24 cellular contexts compared by ENCODE assay signal in the genomic region with DNA sequence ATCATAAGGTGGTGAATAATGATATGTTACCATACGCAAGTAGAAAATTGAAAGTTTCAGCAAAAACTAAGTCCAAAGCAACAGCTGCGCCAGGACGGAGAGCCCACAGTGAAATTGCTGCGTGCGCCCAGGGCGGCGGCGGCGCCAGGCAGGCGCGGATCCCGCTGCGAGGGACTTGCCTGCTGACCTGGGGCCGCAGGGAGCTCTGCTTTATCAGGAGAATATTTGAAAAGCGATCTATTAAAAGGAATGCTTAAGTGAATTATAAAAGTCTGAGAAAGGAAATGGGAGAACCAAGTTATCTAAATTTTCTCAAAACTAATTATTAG.
DNase-seq lines count a peak whose midpoint lies in the region; ATAC-seq and TF ChIP-seq lines count a peak whose summit lies in the region.
"Had no signal": no experiment of that assay in that cellular context is flagged by ENCODE, and none has a peak within 500 bp of the region (broad histone marks: within the 10 kb centered on the region; RNA-seq: fewer than 3 reads in every experiment).

No MANE protein-coding gene starts in this region.

- H3K4me1 ChIP-seq in SJCRH30 (peaks cover 71% of the 10 kb centered on the region), left ventricle myocardium inferior (no peaks in the 10 kb centered on the region), trophoblast cell (ENCODE audit: control insufficient read depth in 1 of 2, insufficient read depth in 2 of 2, low read length in 2 of 2) (peaks cover 19 to 30% of the 10 kb centered on the region in 2 experiments), Peyer's patch (no peaks in the 10 kb centered on the region)
- H3K4me1 ChIP-seq: gastrocnemius medialis, parathyroid adenoma had no signal

- H3K79me2 ChIP-seq in trophoblast cell (ENCODE audit: control insufficient read depth, insufficient read depth, low read length, poor library complexity): peaks cover 5% of the 10 kb centered on the region
- H3K79me2 ChIP-seq: parathyroid adenoma had no signal

- no peak overlapping the region for H2AFZ ChIP-seq in trophoblast cell (ENCODE audit: insufficient read depth, low read length, poor library complexity)
- H2AFZ ChIP-seq: parathyroid adenoma had no signal

- POLR2A ChIA-PET in AG04450 (lab: Yijun Ruan, JAX): interaction anchor here (1.2 to 1.6 kb wide), 3 partner anchors 20 to 71 kb away, joined by 6 to 9 read pairs (median 6); no protein-coding TSS in a partner anchor

- DNase-seq in AG04450 (ENCODE audit: low read depth, low spot score) (no peak), SJCRH30 (peak; percentile 91 to 92), left ventricle myocardium inferior (no peak), trophoblast cell (no peak), Peyer's patch (no peak)
- no peak for DNase-seq in stimulated activated naive CD8-positive, alpha-beta T cell treated with anti-CD3 and anti-CD28 coated beads, Interleukin-15, amount 100 ng/mL, for 72 hours
- DNase-seq in effector CD8-positive, alpha-beta T cell (lab: John Stamatoyannopoulos, UW): no peak
- DNase-seq: activated CD4-positive, alpha-beta memory T cell treated with anti-CD3 and anti-CD28 coated beads for 36 hours; activated T-cell treated with anti-CD3 and anti-CD28 coated beads, Interleukin-2, amount 50 U/mL, for 72 hours; CD4-positive, alpha-beta T cell; dermis blood vessel endothelial cell; DMS79 treated with DMSO at 0.1 percent for 48 hours; gastrocnemius medialis; H9; KG1; NCI-H1092; NCI-H2081 treated with DMSO at 0.1 percent for 48 hours; NCI-H524 treated with DMSO at 0.1 percent for 48 hours; SHP77 treated with DMSO at 0.1 percent for 48 hours; T-helper 2 cell had no signal

- H3K4me2 ChIP-seq in trophoblast cell (ENCODE audit: low read length): no peak overlapping the region

- H4K12ac ChIP-seq in trophoblast cell (ENCODE audit: low read depth, low read length): no peak overlapping the region

- H3K27me3 ChIP-seq in AG04450 (ENCODE audit: control insufficient read depth, insufficient read depth, low read length) (no peaks in the 10 kb centered on the region), SJCRH30 (no peaks in the 10 kb centered on the region), left ventricle myocardium inferior (ENCODE audit: low read depth) (peaks cover 28% of the 10 kb centered on the region), trophoblast cell (ENCODE audit: insufficient read depth, low read length) (no peaks in the 10 kb centered on the region), Peyer's patch (no peaks in the 10 kb centered on the region)

- H3K4ac ChIP-seq in trophoblast cell (ENCODE audit: low read depth, low read length): no peak overlapping the region

- H3K23ac ChIP-seq in trophoblast cell (ENCODE audit: low read length): no peak overlapping the region

- TF ChIP-seq POLR2A in Peyer's patch (IDR thresholded peaks at IDR 0.05): no peak

- H3K4me3 Mint-ChIP-seq in stimulated activated naive CD8-positive, alpha-beta T cell treated with anti-CD3 and anti-CD28 coated beads, Interleukin-15, amount 100 ng/mL, for 72 hours: no peak overlapping the region
- H3K4me3 Mint-ChIP-seq: activated CD4-positive, alpha-beta memory T cell treated with anti-CD3 and anti-CD28 coated beads for 36 hours; activated T-cell treated with anti-CD3 and anti-CD28 coated beads, Interleukin-2, amount 50 U/mL, for 72 hours; brain; CD4-positive, alpha-beta T cell; H9 had no signal

- no peaks in the 10 kb centered on the region for H3K4me1 Mint-ChIP-seq in stimulated activated naive CD8-positive, alpha-beta T cell treated with anti-CD3 and anti-CD28 coated beads, Interleukin-15, amount 100 ng/mL, for 72 hours
- H3K4me1 Mint-ChIP-seq: H9 had no signal

- H3K9ac ChIP-seq in trophoblast cell (ENCODE audit: low read length): no peak overlapping the region
- H3K9ac ChIP-seq: parathyroid adenoma had no signal

- WGBS in trophoblast cell (ENCODE audit: extremely low coverage, insufficient coverage, insufficient read length): no CpG with 5 or more reads among the region's 15 CpGs

- peak overlapping the region; percentile 92 for H2BK120ac ChIP-seq in trophoblast cell (ENCODE audit: insufficient read depth, low read length, poor library complexity)

- peak overlapping the region; percentile 57 for H4K8ac ChIP-seq in trophoblast cell (ENCODE audit: low read depth, low read length)

- TF ChIP-seq CTCF in AG04450 (IDR thresholded peaks at IDR 0.05; ENCODE audit: low read depth, low read length): no peak
- no peak for TF ChIP-seq CTCF in left ventricle myocardium inferior (IDR thresholded peaks at IDR 0.05; ENCODE audit: borderline replicate concordance)
- no peak for TF ChIP-seq CTCF in Peyer's patch (IDR thresholded peaks at IDR 0.05)

- H3K27ac Mint-ChIP-seq in stimulated activated naive CD8-positive, alpha-beta T cell treated with anti-CD3 and anti-CD28 coated beads, Interleukin-15, amount 100 ng/mL, for 72 hours: no peak overlapping the region
- H3K27ac Mint-ChIP-seq: activated CD4-positive, alpha-beta memory T cell treated with anti-CD3 and anti-CD28 coated beads for 36 hours; activated T-cell treated with anti-CD3 and anti-CD28 coated beads, Interleukin-2, amount 50 U/mL, for 72 hours; CD4-positive, alpha-beta T cell; H9 had no signal

- H3K27ac ChIP-seq in AG04450 (ENCODE audit: low read depth, low read length): peak overlapping the region; percentile 99
- H3K27ac ChIP-seq in SJCRH30: peak overlapping the region; percentile 99
- peak overlapping the region; percentile 72 for H3K27ac ChIP-seq in left ventricle myocardium inferior (replicated peaks)
- H3K27ac ChIP-seq in trophoblast cell (ENCODE audit: low read depth, low read length): peak overlapping the region; percentile 66
- no peak overlapping the region for H3K27ac ChIP-seq in Peyer's patch
- H3K27ac ChIP-seq: gastrocnemius medialis, parathyroid adenoma had no signal

- H3K36me3 ChIP-seq in SJCRH30 (peaks cover 11% of the 10 kb centered on the region), left ventricle myocardium inferior (no peaks in the 10 kb centered on the region), trophoblast cell (ENCODE audit: control insufficient read depth in 1 of 2, insufficient read depth in 2 of 2, low read length in 2 of 2) (no peaks in the 10 kb centered on the region), Peyer's patch (no peaks in the 10 kb centered on the region)
- H3K36me3 ChIP-seq: gastrocnemius medialis had no signal

- no peak overlapping the region for H2AK5ac ChIP-seq in trophoblast cell (ENCODE audit: low read length)

- CTCF ChIA-PET in AG04450 (lab: Charles Lee): interaction anchor here (0.7 kb wide), 2 partner anchors 19 to 212 kb away, joined by 3 read pairs; no protein-coding TSS in a partner anchor

- no peaks in the 10 kb centered on the region for H3K9me3 Mint-ChIP-seq in stimulated activated naive CD8-positive, alpha-beta T cell treated with anti-CD3 and anti-CD28 coated beads, Interleukin-15, amount 100 ng/mL, for 72 hours
- H3K9me3 Mint-ChIP-seq: activated CD4-positive, alpha-beta memory T cell treated with anti-CD3 and anti-CD28 coated beads for 36 hours; activated naive CD4-positive, alpha-beta T cell treated with anti-CD3 and anti-CD28 coated beads, Interleukin-2, amount 50 U/mL, for 72 hours; activated T-cell treated with anti-CD3 and anti-CD28 coated beads, Interleukin-2, amount 50 U/mL, for 72 hours; brain; CD4-positive, alpha-beta T cell had no signal

- intact Hi-C loops in left ventricle myocardium inferior (cut with micrococcal nuclease): no loop called here

- H3K4me3 ChIP-seq in AG04450 (ENCODE audit: low read depth, low read length) (no peak overlapping the region), SJCRH30 (peak overlapping the region; percentile 45), left ventricle myocardium inferior (peak overlapping the region; percentile 29), trophoblast cell (ENCODE audit: low read depth, low read length) (no peak overlapping the region), Peyer's patch (no peak overlapping the region)
- H3K4me3 ChIP-seq: gastrocnemius medialis had no signal

- H3K14ac ChIP-seq in trophoblast cell (ENCODE audit: low read length): peak overlapping the region; percentile 70

- H3K79me1 ChIP-seq in trophoblast cell (ENCODE audit: low read length): peaks cover 29% of the 10 kb centered on the region

- peak overlapping the region; percentile 77 for H3K18ac ChIP-seq in trophoblast cell (ENCODE audit: low read length)

- peak overlapping the region; percentile 90 for H4K91ac ChIP-seq in trophoblast cell (ENCODE audit: low read depth, low read length)

- H3K9me3 ChIP-seq in AG04450 (ENCODE audit: control insufficient read depth, insufficient read depth, low read length) (peaks cover 23% of the 10 kb centered on the region), SJCRH30 (replicated peaks) (0 out of 2 replicates have a peak, but pooled peaks cover 4% of the 10 kb centered on the region), left ventricle myocardium inferior (replicated peaks) (no peaks in the 10 kb centered on the region), trophoblast cell (ENCODE audit: insufficient read depth, low read depth, low read length) (peaks cover 2% of the 10 kb centered on the region), Peyer's patch (no peaks in the 10 kb centered on the region)
- H3K9me3 ChIP-seq: gastrocnemius medialis had no signal

- H3K27me3 Mint-ChIP-seq in stimulated activated naive CD8-positive, alpha-beta T cell treated with anti-CD3 and anti-CD28 coated beads, Interleukin-15, amount 100 ng/mL, for 72 hours: no peaks in the 10 kb centered on the region
- H3K27me3 Mint-ChIP-seq: CD4-positive, alpha-beta T cell had no signal

- H2BK12ac ChIP-seq in trophoblast cell (ENCODE audit: low read length): peak overlapping the region; percentile 69

- ATAC-seq in HG02970 (IDR thresholded peaks at IDR 0.05; ENCODE audit: low FRiP score, unreplicated experiment): no peak
- no peak for ATAC-seq in stimulated activated naive CD8-positive, alpha-beta T cell treated with anti-CD3 and anti-CD28 coated beads, Interleukin-15, amount 100 ng/mL, for 72 hours
- ATAC-seq: activated naive CD4-positive, alpha-beta T cell treated with anti-CD3 and anti-CD28 coated beads, Interleukin-2, amount 50 U/mL, for 72 hours; activated T-cell treated with anti-CD3 and anti-CD28 coated beads, Interleukin-2, amount 50 U/mL, for 72 hours; gastrocnemius medialis had no signal

- peak overlapping the region; percentile 73 for H2BK5ac ChIP-seq in trophoblast cell (ENCODE audit: low read depth, low read length, poor library complexity)

Comparison
In these comparisons a context has a peak if more than half of its experiments do, and no peak if none do; other contexts are left out.
1. DNase-seq: peak in SJCRH30 (2 of 2); none in AG04450 (single experiment), left ventricle myocardium inferior (single experiment), trophoblast cell (0 of 2), stimulated activated naive CD8-positive, alpha-beta T cell treated with anti-CD3 and anti-CD28 coated beads, Interleukin-15, amount 100 ng/mL, for 72 hours (0 of 2), Peyer's patch (0 of 3) and effector CD8-positive, alpha-beta T cell (single experiment).
2. H3K27ac ChIP-seq: peak in AG04450 (single experiment), SJCRH30 (single experiment), left ventricle myocardium inferior (single experiment) and trophoblast cell (single experiment); none in Peyer's patch (0 of 4).
3. H3K4me3 ChIP-seq: peak in SJCRH30 (single experiment) and left ventricle myocardium inferior (single experiment); none in AG04450 (single experiment), trophoblast cell (single experiment) and Peyer's patch (0 of 4).